8 cellular contexts compared by ENCODE assay signal in genomic region chr9:121692606-121693505, GRCh38. TPM values are rescaled to one million over a fixed set of nuclear protein-coding genes. Genes with fewer than 3 reads are reported as not detected.
DNase-seq lines count a peak whose midpoint lies in the region; ATAC-seq, FAIRE-seq and TF ChIP-seq lines count a peak whose summit lies in the region.

No MANE protein-coding gene starts in this region.

- TF ChIP-seq EP300 in HepG2 (IDR thresholded peaks at IDR 0.05; ENCODE audit: low read depth in 2 of 2, low read length in 2 of 2), result no peak
- no peak for TF ChIP-seq EP300 in HepG2 (CRISPR knock-in tag; IDR thresholded peaks at IDR 0.05; ENCODE audit: borderline replicate concordance)

- no peak overlapping the region for H3K4me2 ChIP-seq in HepG2 (ENCODE audit: low read depth, low read length)

- ATAC-seq in HepG2, result peak; percentile 83
- ATAC-seq in aorta (ENCODE audit: low FRiP score), result peak; percentile 73

- in situ Hi-C loops in HepG2 (cut with HindIII; ENCODE audit: extremely low pct_ligation_motif_present, low pct_unique_long_range_greater_than_20kb), result no loop called here

- CTCF ChIA-PET in HepG2 (lab: Yijun Ruan, JAX; ENCODE audit: low intra/inter-chr PET ratio, low total read pairs), result no interaction called here

- H3K27me3 ChIP-seq in bronchial epithelial cell (ENCODE audit: control insufficient read depth, insufficient read depth, low read length) (no peaks in the 10 kb centered on the region), HepG2 (ENCODE audit: control insufficient read depth in 1 of 2, insufficient read depth in 2 of 2, low read length in 2 of 2) (no peaks in the 10 kb centered on the region), aorta (ENCODE audit: control insufficient read depth in 1 of 2, insufficient read depth in 2 of 2, low read length in 1 of 2) (no peaks in the 10 kb centered on the region)

- POLR2A ChIA-PET in HepG2 (lab: Yijun Ruan, JAX), result interaction anchor here (0.9 kb wide), 1 partner anchor 9 kb away, joined by 3 read pairs; no protein-coding TSS in a partner anchor

- peaks cover 34% of the 10 kb centered on the region for H3K4me1 ChIP-seq in HepG2 (ENCODE audit: insufficient read depth, low read length)
- H3K4me1 ChIP-seq in aorta (ENCODE audit: control insufficient read depth in 1 of 2, insufficient read depth in 2 of 2, low read length in 2 of 2), result no peaks in the 10 kb centered on the region

- TF ChIP-seq POLR2A in HepG2 (IDR thresholded peaks at IDR 0.05; ENCODE audit: insufficient read depth in 1 of 2, low read depth in 2 of 2, low read length in 2 of 2), result no peak

- TF ChIP-seq CTCF in bronchial epithelial cell (IDR thresholded peaks at IDR 0.05; ENCODE audit: insufficient read depth, low read length, severe bottlenecking) (no peak), HepG2 (CRISPR knock-in tag; IDR thresholded peaks at IDR 0.05) (no peak)

- H3K4me3 ChIP-seq in bronchial epithelial cell (ENCODE audit: low read depth, low read length) (no peak overlapping the region), HepG2 (replicated peaks in 1 of 3; ENCODE audit: insufficient read depth in 1 of 3, low read depth in 2 of 3, low read length in 3 of 3) (no peak overlapping the region), aorta (ENCODE audit: low read length in 2 of 2) (no peak overlapping the region)

- 64% methylated on average over 15 of the region's 16 CpGs for WGBS in HepG2 (ENCODE audit: low lambda C conversion rate)
- WGBS in aorta, 2 donors, result 68 to 72% methylated on average over 16 of the region's 16 CpGs

- H3K9ac ChIP-seq in HepG2 (ENCODE audit: insufficient read depth, low read depth, low read length), result no peak overlapping the region

- no TSS peak for BruUV-seq in HepG2 (replicated peaks; lab: Mats Ljungman, UMichigan)

- intact Hi-C loops in HepG2 (cut with micrococcal nuclease; ENCODE audit: unreplicated experiment), result no loop called here
- intact Hi-C loops in aorta (cut with DNase I), result loop anchor here in 1 of 2 donors (5.0 kb wide), 2 partner anchors 44 to 141 kb away; no protein-coding TSS in a partner anchor

- H2AFZ ChIP-seq in HepG2 (ENCODE audit: low read length), result no peak overlapping the region

- FAIRE-seq in bronchial epithelial cell (lab: Jason Lieb, UNC), result no peak
- FAIRE-seq in HepG2 (lab: Jason Lieb, UNC), result no peak

- H3K36me3 ChIP-seq in bronchial epithelial cell (ENCODE audit: control insufficient read depth, insufficient read depth, low read length), result no peaks in the 10 kb centered on the region
- H3K36me3 ChIP-seq in HepG2 (replicated peaks in 1 of 2; ENCODE audit: control insufficient read depth in 1 of 2, insufficient read depth in 2 of 2, low read length in 2 of 2), result no peaks in the 10 kb centered on the region
- no peaks in the 10 kb centered on the region for H3K36me3 ChIP-seq in aorta (ENCODE audit: control insufficient read depth in 1 of 2, insufficient read depth in 2 of 2, low read length in 1 of 2)

- no peaks in the 10 kb centered on the region for H3K79me2 ChIP-seq in HepG2 (ENCODE audit: insufficient read depth, low read length)

- H3K27ac ChIP-seq in HepG2 (ENCODE audit: extremely low read length, insufficient read depth, low read length), result no peak overlapping the region
- peak overlapping the region in 1 of 2 donors; percentile 84 for H3K27ac ChIP-seq in aorta (ENCODE audit: low read depth in 1 of 2, low read length in 2 of 2)
- H3K27ac ChIP-seq in caudate nucleus (ENCODE audit: low read depth, low read length), result no peak overlapping the region

- DNase-seq in SIG-M5 treated with dmso at 0.1 percent for 504 hours (lab: John Stamatoyannopoulos, UW; ENCODE audit: unreplicated experiment) (peak; percentile 26), SIG-M5 (lab: John Stamatoyannopoulos, UW) (no peak), bronchial epithelial cell (ENCODE audit: low read depth) (peak; percentile 33), HepG2 (ENCODE audit: low spot score) (peak; percentile 81), aorta (peak; percentile 75 to 85), NCI-H446 (lab: John Stamatoyannopoulos, UW) (no peak), caudate nucleus (lab: John Stamatoyannopoulos, UW) (no peak)
- DNase-seq in activated naive CD4-positive, alpha-beta T cell treated with anti-CD3 and anti-CD28 coated beads, Interleukin-2, amount 50 U/mL, for 16 hours, result no peak

- H3K9me3 ChIP-seq in HepG2 (ENCODE audit: low read length) (no peaks in the 10 kb centered on the region), aorta (ENCODE audit: control insufficient read depth, low read length) (no peaks in the 10 kb centered on the region)

- no peaks in the 10 kb centered on the region for H4K20me1 ChIP-seq in HepG2 (ENCODE audit: insufficient read depth, low read length)

- no peak for TF ChIP-seq RAD21 in HepG2 (CRISPR knock-in tag; IDR thresholded peaks at IDR 0.05)

TF ChIP-seq in HepG2, 621 proteins besides CTCF, POLR2A, EP300 and RAD21 (continues in another document):
- TF ChIP-seq, protein P1, sequence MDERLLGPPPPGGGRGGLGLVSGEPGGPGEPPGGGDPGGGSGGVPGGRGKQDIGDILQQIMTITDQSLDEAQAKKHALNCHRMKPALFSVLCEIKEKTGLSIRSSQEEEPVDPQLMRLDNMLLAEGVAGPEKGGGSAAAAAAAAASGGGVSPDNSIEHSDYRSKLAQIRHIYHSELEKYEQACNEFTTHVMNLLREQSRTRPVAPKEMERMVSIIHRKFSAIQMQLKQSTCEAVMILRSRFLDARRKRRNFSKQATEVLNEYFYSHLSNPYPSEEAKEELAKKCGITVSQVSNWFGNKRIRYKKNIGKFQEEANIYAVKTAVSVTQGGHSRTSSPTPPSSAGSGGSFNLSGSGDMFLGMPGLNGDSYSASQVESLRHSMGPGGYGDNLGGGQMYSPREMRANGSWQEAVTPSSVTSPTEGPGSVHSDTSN (CRISPR knock-in tag; IDR thresholded peaks at IDR 0.05), result 0 out of 2 replicates have a peak, but pooled peaks have one; percentile 16
- TF ChIP-seq SRSF4 (IDR thresholded peaks at IDR 0.05; ENCODE audit: low read depth, low read length, poor library complexity, severe bottlenecking), result no peak
- TF ChIP-seq SIN3A (IDR thresholded peaks at IDR 0.05; ENCODE audit: borderline replicate concordance, low read depth, low read length), result 0 out of 2 replicates have a peak, but pooled peaks have one; percentile 37
- no peak for TF ChIP-seq POGZ (CRISPR knock-in tag; IDR thresholded peaks at IDR 0.05)

RNA-seq across cellular contexts. Expression of gene DAB2IP, which starts 41.4 kb away (rescaled TPM):
- total RNA-seq in bronchial epithelial cell (8.4 TPM in 2 replicates), HepG2 (2016; rRNA removed; fragmentation: Illumina TruSeq; extraction: Trizol) (25.3 and 32.1 TPM in 2 replicates), aorta (10 to 100 TPM; 70.3 to 75.4 TPM)
- 2.8 and 5.2 TPM in 2 replicates for total RNA-seq in HepG2 (2016; cell fraction: cytosol; rRNA removed; fragmentation: Illumina TruSeq; extraction: Trizol; ENCODE audit: low read depth)
- 24.3 and 28.3 TPM in 2 replicates for total RNA-seq in HepG2 (2016; cell fraction: insoluble cytoplasmic fraction; rRNA removed; fragmentation: Illumina TruSeq; extraction: Trizol)
- total RNA-seq in HepG2 (2016; cell fraction: membrane; rRNA removed; fragmentation: Illumina TruSeq; extraction: Trizol), result 10.8 and 12.3 TPM in 2 replicates
- 23.5 and 29.5 TPM in 2 replicates for total RNA-seq in HepG2 (2016; cell fraction: nucleus; rRNA removed; fragmentation: Illumina TruSeq; extraction: Trizol)
- polyA plus RNA-seq in HepG2 (2011; rRNA removed) (37.9 and 39.9 TPM in 2 replicates), aorta (10 to 100 TPM; 12.0 to 32.5 TPM)
- 20.8 and 29.3 TPM in 2 replicates for polyA plus RNA-seq in HepG2 (2011; cell fraction: cytosol; rRNA removed)
- polyA plus RNA-seq in HepG2 (2011; cell fraction: nucleus; rRNA removed), result 42.4 and 54.9 TPM in 2 replicates
- 14.7 and 24.6 TPM in 2 replicates for polyA plus RNA-seq in HepG2 (2012)
- polyA plus RNA-seq in HepG2 (2016; cell fraction: cytosol; fragmentation: Illumina TruSeq; extraction: Trizol; ENCODE audit: low read depth), result 1.9 and 2.6 TPM in 2 replicates
- polyA plus RNA-seq in HepG2 (2016; cell fraction: insoluble cytoplasmic fraction; fragmentation: Illumina TruSeq; extraction: Trizol; ENCODE audit: low read depth), result 24.2 and 33.5 TPM in 2 replicates
- polyA plus RNA-seq in HepG2 (2016; cell fraction: membrane; fragmentation: Illumina TruSeq; extraction: Trizol; ENCODE audit: low read depth), result 5.5 and 5.8 TPM in 2 replicates
- polyA plus RNA-seq in HepG2 (2016; cell fraction: nucleus; fragmentation: Illumina TruSeq; extraction: Trizol; ENCODE audit: insufficient read depth, low read depth), result 42.8 and 47.1 TPM in 2 replicates
- 48.1 and 97.1 TPM in 2 replicates for polyA minus RNA-seq in HepG2 (2011; rRNA and poly(A)+ RNA removed; ENCODE audit: low replicate concordance)
- polyA minus RNA-seq in HepG2 (2011; cell fraction: cytosol; rRNA and poly(A)+ RNA removed), result 26.5 and 29.0 TPM in 2 replicates
- 34.6 and 46.1 TPM in 2 replicates for polyA minus RNA-seq in HepG2 (2011; cell fraction: nucleus; rRNA and poly(A)+ RNA removed)

Comparison
In these comparisons a context has a peak if more than half of its experiments do, and no peak if none do; other contexts are left out.
1. DNase-seq: peak in SIG-M5 treated with dmso at 0.1 percent for 504 hours (single experiment), bronchial epithelial cell (single experiment), HepG2 (single experiment) and aorta (2 of 2); none in SIG-M5 (single experiment), activated naive CD4-positive, alpha-beta T cell treated with anti-CD3 and anti-CD28 coated beads, Interleukin-2, amount 50 U/mL, for 16 hours (single experiment), NCI-H446 (0 of 2) and caudate nucleus (0 of 61).